9 cellular contexts compared by ENCODE assay signal in the genomic region with DNA sequence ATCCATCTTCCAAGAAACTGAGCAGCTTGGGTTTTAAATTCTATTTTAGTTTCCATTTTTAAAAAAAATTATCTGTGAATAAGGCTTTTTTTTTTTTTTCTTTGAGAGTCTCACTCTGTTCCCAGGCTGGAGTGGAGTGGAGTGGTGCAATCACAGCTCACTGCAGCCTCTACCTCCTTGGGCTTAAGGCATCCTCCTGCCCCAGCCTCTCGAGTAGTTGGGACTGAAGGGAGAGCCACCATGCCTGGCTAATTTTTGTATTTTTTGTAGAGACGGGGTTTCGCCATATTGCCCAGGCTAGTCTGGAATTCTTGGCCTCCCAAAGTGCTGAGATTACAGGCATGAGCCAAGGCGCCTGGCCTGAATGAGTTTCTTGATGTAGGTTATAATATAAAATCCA. TPM values are rescaled to one million over a fixed set of nuclear protein-coding genes. Genes with fewer than 3 reads are reported as not detected.
DNase-seq lines count a peak whose midpoint lies in the region; ATAC-seq lines count a peak whose summit lies in the region.
"Had no signal": no experiment of that assay in that cellular context is flagged by ENCODE, and none has a peak within 500 bp of the region (broad histone marks: within the 10 kb centered on the region; RNA-seq: fewer than 3 reads in every experiment).

No MANE protein-coding gene starts in this region.

- H3K27me3 ChIP-seq in CD4-positive, CD25-positive, alpha-beta regulatory T cell (ENCODE audit: control insufficient read depth, insufficient read depth, low read length): no peaks in the 10 kb centered on the region
- no peaks in the 10 kb centered on the region for H3K27me3 ChIP-seq in HUES64 (ENCODE audit: insufficient read depth, low read length)
- no peaks in the 10 kb centered on the region for H3K27me3 ChIP-seq in adipocyte (replicated peaks; ENCODE audit: control insufficient read depth, insufficient read depth, low read length)
- H3K27me3 ChIP-seq in muscle layer of duodenum (ENCODE audit: low read depth, low read length): no peaks in the 10 kb centered on the region

- peaks cover 0 to 4% (median 0%) of the 10 kb centered on the region in 7 donors for H3K9me3 Mint-ChIP-seq in CD4-positive, CD25-positive, alpha-beta regulatory T cell

- peaks cover 23% of the 10 kb centered on the region for H3K36me3 Mint-ChIP-seq in CD4-positive, CD25-positive, alpha-beta regulatory T cell

- no peak for DNase-seq in CD4-positive, CD25-positive, alpha-beta regulatory T cell
- peak; percentile 15 for DNase-seq in adipocyte (ENCODE audit: low read depth)
- DNase-seq in NCI-H2107 treated with DMSO at 0.1 percent for 48 hours (lab: John Stamatoyannopoulos, UW; ENCODE audit: unreplicated experiment): no peak
- DNase-seq in amniotic stem cell (lab: John Stamatoyannopoulos, UW): no peak
- DNase-seq: foreskin melanocyte had no signal

- H3K27me3 Mint-ChIP-seq in CD4-positive, CD25-positive, alpha-beta regulatory T cell: peaks cover 10% of the 10 kb centered on the region

- H3K27ac ChIP-seq in CD4-positive, CD25-positive, alpha-beta regulatory T cell (ENCODE audit: insufficient read depth, low read length, poor library complexity, severe bottlenecking): peak overlapping the region; percentile 99
- H3K27ac ChIP-seq in HUES64 (ENCODE audit: low read depth, low read length) (no peak overlapping the region), muscle layer of duodenum (ENCODE audit: low read length) (no peak overlapping the region)

- peak overlapping the region; percentile 91 for H3K4me3 ChIP-seq in CD4-positive, CD25-positive, alpha-beta regulatory T cell (ENCODE audit: low read depth, low read length)
- H3K4me3 ChIP-seq in HUES64 (ENCODE audit: low read length) (peak overlapping the region; percentile 100), adipocyte (ENCODE audit: low read length) (peak overlapping the region; percentile 100), muscle layer of duodenum (ENCODE audit: low read depth in 1 of 2, low read length in 2 of 2) (peak overlapping the region; percentile 88 to 96)

- H3K4me3 Mint-ChIP-seq in CD4-positive, CD25-positive, alpha-beta regulatory T cell: peak overlapping the region; percentile 97 to 100 (median 99)

- H3K9ac ChIP-seq in HUES64 (ENCODE audit: low read depth, low read length): peak overlapping the region; percentile 100; the same call in 1 of the 2 replicates
- peak overlapping the region; percentile 98 for H3K9ac ChIP-seq in adipocyte (ENCODE audit: low read length)

- H3K27ac Mint-ChIP-seq in CD4-positive, CD25-positive, alpha-beta regulatory T cell: peak overlapping the region in 1 of 3 donors; percentile 98

- H3K4me1 Mint-ChIP-seq in CD4-positive, CD25-positive, alpha-beta regulatory T cell: peaks cover 32 to 73% (median 46%) of the 10 kb centered on the region in 4 donors

- ATAC-seq in CD4-positive, CD25-positive, alpha-beta regulatory T cell (ENCODE audit: low read depth in 2 of 2): no peak
- no peak for ATAC-seq in HG02840 (IDR thresholded peaks at IDR 0.05; ENCODE audit: low FRiP score, unreplicated experiment)
- no peak for ATAC-seq in GM18502 (IDR thresholded peaks at IDR 0.05; ENCODE audit: poor library complexity, unreplicated experiment)

- WGBS in HUES64: 85% methylated on average over 4 of the region's 4 CpGs

- H3K9me3 ChIP-seq in CD4-positive, CD25-positive, alpha-beta regulatory T cell (ENCODE audit: control insufficient read depth in 2 of 2, low read length in 2 of 2): no peaks in the 10 kb centered on the region
- H3K9me3 ChIP-seq in HUES64 (ENCODE audit: insufficient read depth, low read depth, low read length): no peaks in the 10 kb centered on the region
- no peaks in the 10 kb centered on the region for H3K9me3 ChIP-seq in adipocyte (ENCODE audit: control insufficient read depth, low read length)
- no peaks in the 10 kb centered on the region for H3K9me3 ChIP-seq in muscle layer of duodenum (ENCODE audit: control insufficient read depth in 1 of 2, low read length in 2 of 2)

- peaks cover 24% of the 10 kb centered on the region for H3K36me3 ChIP-seq in CD4-positive, CD25-positive, alpha-beta regulatory T cell (ENCODE audit: control insufficient read depth, insufficient read depth, low read length)
- H3K36me3 ChIP-seq in HUES64 (ENCODE audit: insufficient read depth, low read length): peaks cover 44% of the 10 kb centered on the region
- H3K36me3 ChIP-seq in adipocyte (ENCODE audit: control insufficient read depth, insufficient read depth, low read length, severe bottlenecking): peaks cover 10% of the 10 kb centered on the region
- peaks cover 5 to 8% of the 10 kb centered on the region in 2 donors for H3K36me3 ChIP-seq in muscle layer of duodenum (ENCODE audit: control insufficient read depth in 1 of 2, insufficient read depth in 2 of 2, low read length in 2 of 2)

- H3K4me1 ChIP-seq in CD4-positive, CD25-positive, alpha-beta regulatory T cell (ENCODE audit: control insufficient read depth, insufficient read depth, low read length, poor library complexity, severe bottlenecking): peaks cover 37% of the 10 kb centered on the region
- peaks cover 17% of the 10 kb centered on the region; the same call in 1 of the 2 replicates for H3K4me1 ChIP-seq in HUES64 (ENCODE audit: insufficient read depth, low read length)
- peaks cover 9% of the 10 kb centered on the region for H3K4me1 ChIP-seq in adipocyte (ENCODE audit: control insufficient read depth, insufficient read depth, low read length)
- H3K4me1 ChIP-seq in muscle layer of duodenum (ENCODE audit: control insufficient read depth in 1 of 2, insufficient read depth in 2 of 2, low read length in 2 of 2): peaks cover 6 to 24% of the 10 kb centered on the region in 2 donors

RNA-seq across cellular contexts. Expression of a gene that starts 1.4 kb away (rescaled TPM):
- total RNA-seq in CD4-positive, CD25-positive, alpha-beta regulatory T cell: 26.7 TPM
- polyA plus RNA-seq in CD4-positive, CD25-positive, alpha-beta regulatory T cell: 10 to 100 TPM; 47.1 to 48.7 (median 47.8) TPM
- polyA plus RNA-seq in HUES64 (2013, experiment 1 of 2): 70.7 TPM
- polyA plus RNA-seq in HUES64 (2013, experiment 2 of 2): 70.8 TPM

RNA-seq across cellular contexts. Expression of a gene that starts 1.6 kb away (rescaled TPM):
- total RNA-seq in CD4-positive, CD25-positive, alpha-beta regulatory T cell: 337 TPM
- polyA plus RNA-seq in CD4-positive, CD25-positive, alpha-beta regulatory T cell: 100 to 1,000 TPM; 142 to 186 (median 168) TPM
- 382 TPM for polyA plus RNA-seq in HUES64 (2013, experiment 1 of 2)
- 380 TPM for polyA plus RNA-seq in HUES64 (2013, experiment 2 of 2)

RNA-seq across cellular contexts. Expression of a gene that starts 58.0 kb away (rescaled TPM):
- total RNA-seq in CD4-positive, CD25-positive, alpha-beta regulatory T cell: 270 TPM
- 100 to 1,000 TPM; 193 to 210 (median 202) TPM for polyA plus RNA-seq in CD4-positive, CD25-positive, alpha-beta regulatory T cell
- 446 TPM for polyA plus RNA-seq in HUES64 (2013, experiment 1 of 2)
- 473 TPM for polyA plus RNA-seq in HUES64 (2013, experiment 2 of 2)
